14 cellular contexts compared by ENCODE assay signal in the genomic region with DNA sequence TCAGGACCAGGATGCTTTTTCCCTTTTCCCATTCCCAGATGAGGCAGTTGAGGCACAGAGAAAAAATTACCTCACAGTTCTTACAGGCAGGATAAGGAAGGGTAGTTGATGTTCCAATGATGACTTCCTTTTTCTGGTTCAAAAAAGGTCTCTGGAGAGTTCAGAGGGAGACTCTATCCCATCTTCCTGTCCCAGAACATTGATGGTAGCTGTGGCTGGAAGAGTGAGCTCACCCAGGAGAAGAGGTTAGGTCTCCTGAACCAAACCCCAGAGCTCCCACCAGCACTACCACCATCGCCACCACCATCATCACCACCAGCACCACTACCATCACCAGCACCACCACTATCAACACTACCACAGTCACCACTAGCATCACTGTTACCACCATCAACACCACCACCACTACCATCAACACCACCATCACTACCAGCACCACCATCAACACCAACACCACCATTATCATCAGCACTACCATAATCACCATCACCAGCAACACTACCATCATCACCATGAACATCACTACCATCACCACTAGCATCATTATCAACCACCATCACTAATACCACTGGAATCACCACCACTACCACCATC.
"Had no signal": no experiment of that assay in that cellular context is flagged by ENCODE, and none has a peak within 500 bp of the region (broad histone marks: within the 10 kb centered on the region; RNA-seq: fewer than 3 reads in every experiment).

No MANE protein-coding gene starts in this region.

- ATAC-seq: activated CD4-positive, CD25-positive, alpha-beta regulatory T cell treated with anti-CD3 and anti-CD28 coated beads, Interleukin-2, amount 50 U/mL, for 24 hours; body of pancreas; heart right ventricle; left lung; stimulated activated memory B cell treated with anti-CD40 and anti-IgM and Interleukin-4, amounts not matched to agents 10 μg/mL and 1 μg/mL and 100 μg/mL, for 72 hours had no signal

- H3K36me3 ChIP-seq: esophagus squamous epithelium, heart right ventricle, left lung, sigmoid colon, tibial artery had no signal

- H3K4me3 ChIP-seq: body of pancreas, esophagus squamous epithelium, heart right ventricle, left lung, sigmoid colon, tibial artery had no signal

- H3K27ac ChIP-seq: body of pancreas, sigmoid colon, tibial artery had no signal

- H3K4me1 ChIP-seq: tibial artery had no signal

- DNase-seq: activated CD4-positive, alpha-beta T cell treated with anti-CD3 and anti-CD28 coated beads, Interleukin-2, amount 50 U/mL, for 1 hour; activated CD8-positive, alpha-beta memory T cell treated with anti-CD3 and anti-CD28 coated beads for 24 hours; activated gamma-delta T cell; body of pancreas; esophagus squamous epithelium; heart right ventricle; mammary epithelial cell; sigmoid colon; stimulated activated CD4-positive, alpha-beta T cell treated with anti-CD3 and anti-CD28 coated beads, Interleukin-4, amount 100 ng/mL, for 4 hours; T1000; tibial artery had no signal

- H3K27me3 ChIP-seq: body of pancreas, sigmoid colon had no signal

- H3K9me3 ChIP-seq: body of pancreas, esophagus squamous epithelium, heart right ventricle, left lung, sigmoid colon, tibial artery had no signal
